In the genomic region with DNA sequence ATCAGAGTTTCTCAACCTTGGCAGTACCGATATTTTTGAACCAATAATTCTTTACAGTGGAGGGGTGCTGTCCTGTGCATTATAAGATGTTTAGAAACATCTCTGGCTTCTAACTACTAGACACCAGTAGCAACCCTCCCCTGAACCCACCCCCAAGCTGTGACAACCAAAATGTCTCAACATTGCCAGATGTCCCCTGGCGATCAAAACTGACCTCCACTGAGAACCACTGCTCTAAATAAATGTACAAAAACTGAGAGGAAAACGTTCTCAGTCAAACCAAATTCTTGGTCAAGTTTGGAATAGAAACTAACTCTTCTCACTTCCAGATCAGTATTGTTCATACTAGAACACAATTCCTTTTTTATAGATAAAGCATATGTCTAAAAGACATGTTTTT, we compare ENCODE assay signal across 29 cellular contexts. TPM values are rescaled to one million over a fixed set of nuclear protein-coding genes. Genes with fewer than 3 reads are reported as not detected.
DNase-seq lines count a peak whose midpoint lies in the region; ATAC-seq and TF ChIP-seq lines count a peak whose summit lies in the region.
"Had no signal": no experiment of that assay in that cellular context is flagged by ENCODE, and none has a peak within 500 bp of the region (broad histone marks: within the 10 kb centered on the region; RNA-seq: fewer than 3 reads in every experiment).

No MANE protein-coding gene starts in this region.

- H2BK120ac ChIP-seq in IMR-90 (ENCODE audit: low read depth, low read length), result no peak overlapping the region

- H3K4me1 Mint-ChIP-seq in activated naive CD4-positive, alpha-beta T cell treated with anti-CD3 and anti-CD28 coated beads, Interleukin-2, amount 50 U/mL, for 24 hours, result peaks cover 37% of the 10 kb centered on the region
- peaks cover 65% of the 10 kb centered on the region for H3K4me1 Mint-ChIP-seq in activated naive CD4-positive, alpha-beta T cell treated with anti-CD3 and anti-CD28 coated beads for 36 hours (ENCODE audit: low read depth)
- H3K4me1 Mint-ChIP-seq: B cell had no signal

- H3K27ac Mint-ChIP-seq in activated naive CD4-positive, alpha-beta T cell treated with anti-CD3 and anti-CD28 coated beads, Interleukin-2, amount 50 U/mL, for 24 hours, result peak overlapping the region; percentile 21
- no peak overlapping the region for H3K27ac Mint-ChIP-seq in activated naive CD4-positive, alpha-beta T cell treated with anti-CD3 and anti-CD28 coated beads for 36 hours
- H3K27ac Mint-ChIP-seq: B cell had no signal

- H3F3A ChIP-seq in SK-N-SH (replicated peaks; ENCODE audit: insufficient read depth), result no peaks in the 10 kb centered on the region

- H3K36me3 ChIP-seq in IMR-90 (ENCODE audit: control insufficient read depth, insufficient read depth, low read length) (peaks cover 31% of the 10 kb centered on the region), SK-N-SH (replicated peaks in 1 of 2; ENCODE audit: control insufficient read depth in 1 of 2, insufficient read depth in 2 of 2, low read length in 1 of 2) (peaks cover 72 to 86% of the 10 kb centered on the region in 2 experiments), psoas muscle (ENCODE audit: insufficient read depth in 1 of 2, low read depth in 1 of 2) (peaks cover 5 to 99% of the 10 kb centered on the region in 2 donors)

- 0 out of 2 replicates have a peak overlapping the region, but pooled peaks have one; percentile 3 for H3K56ac ChIP-seq in IMR-90 (ENCODE audit: extremely low read depth, insufficient read depth, low read length)

- TF ChIP-seq RAD21 in IMR-90 (IDR thresholded peaks at IDR 0.05; ENCODE audit: low read length) (no peak), SK-N-SH (IDR thresholded peaks at IDR 0.05; ENCODE audit: low read length) (no peak)

- peaks cover 27% of the 10 kb centered on the region for H3K36me3 Mint-ChIP-seq in activated naive CD4-positive, alpha-beta T cell treated with anti-CD3 and anti-CD28 coated beads, Interleukin-2, amount 50 U/mL, for 24 hours
- peaks cover 44% of the 10 kb centered on the region for H3K36me3 Mint-ChIP-seq in activated naive CD4-positive, alpha-beta T cell treated with anti-CD3 and anti-CD28 coated beads for 36 hours (ENCODE audit: low read depth)

- TF ChIP-seq POLR2A in IMR-90 (IDR thresholded peaks at IDR 0.05; ENCODE audit: low read depth, low read length), result no peak

- dilution Hi-C loops in IMR-90 (cut with HindIII; ENCODE audit: low sequenced_read_pairs, unreplicated experiment), result no loop called here

- H3K23ac ChIP-seq in IMR-90 (ENCODE audit: low read depth, low read length), result no peak overlapping the region

- no peak overlapping the region for H2AK9ac ChIP-seq in IMR-90 (replicated peaks; ENCODE audit: low read depth, low read length, poor library complexity)

- H3K4me3 Mint-ChIP-seq in activated naive CD4-positive, alpha-beta T cell treated with anti-CD3 and anti-CD28 coated beads, Interleukin-2, amount 50 U/mL, for 24 hours, result no peak overlapping the region
- no peak overlapping the region for H3K4me3 Mint-ChIP-seq in activated naive CD4-positive, alpha-beta T cell treated with anti-CD3 and anti-CD28 coated beads for 36 hours
- H3K4me3 Mint-ChIP-seq: B cell; CD8-positive, alpha-beta memory T cell had no signal

- no peak overlapping the region for H3K14ac ChIP-seq in IMR-90 (replicated peaks; ENCODE audit: low read depth, low read length)

- no peaks in the 10 kb centered on the region for H3K27me3 Mint-ChIP-seq in activated naive CD4-positive, alpha-beta T cell treated with anti-CD3 and anti-CD28 coated beads, Interleukin-2, amount 50 U/mL, for 24 hours
- no peaks in the 10 kb centered on the region for H3K27me3 Mint-ChIP-seq in activated naive CD4-positive, alpha-beta T cell treated with anti-CD3 and anti-CD28 coated beads for 36 hours (ENCODE audit: low read depth)
- H3K27me3 Mint-ChIP-seq: B cell; CD8-positive, alpha-beta memory T cell had no signal

- no peaks in the 10 kb centered on the region for H3K27me3 ChIP-seq in IMR-90 (ENCODE audit: control insufficient read depth, insufficient read depth, low read length)
- H3K27me3 ChIP-seq in SK-N-SH (ENCODE audit: insufficient read depth), result no peaks in the 10 kb centered on the region
- H3K27me3 ChIP-seq in psoas muscle (ENCODE audit: insufficient read depth in 3 of 3, low read length in 2 of 3), result no peaks in the 10 kb centered on the region

- H4K5ac ChIP-seq in IMR-90 (ENCODE audit: low read depth, low read length), result no peak overlapping the region

- no peak overlapping the region for H2BK15ac ChIP-seq in IMR-90 (ENCODE audit: low read depth, low read length)

- H3K4me2 ChIP-seq in IMR-90 (ENCODE audit: low read depth, low read length) (no peak overlapping the region), SK-N-SH (no peak overlapping the region)

- H3K79me1 ChIP-seq in IMR-90 (ENCODE audit: low read depth in 1 of 2, low read length in 2 of 2), result peaks cover 2 to 9% of the 10 kb centered on the region in 2 experiments; a peak in 2 of 4 replicates

- H4K91ac ChIP-seq in IMR-90 (ENCODE audit: insufficient read depth, low read depth, low read length), result no peak overlapping the region

- no peak overlapping the region for H2BK5ac ChIP-seq in IMR-90 (ENCODE audit: low read depth, low read length, poor library complexity, severe bottlenecking)

- CTCF ChIA-PET in activated naive CD4-positive, alpha-beta T cell treated with anti-CD3 and anti-CD28 coated beads for 36 hours (lab: Charles Lee), result no interaction called here
- CTCF ChIA-PET in IMR-90 (lab: Yijun Ruan, JAX) (no interaction called here), SK-N-SH (lab: Yijun Ruan, JAX) (interaction anchor here (0.7 kb wide), 1 partner anchor 294 kb away, joined by 3 read pairs; no protein-coding TSS in a partner anchor)

- H4K8ac ChIP-seq in IMR-90 (ENCODE audit: low read depth in 2 of 2, low read length in 2 of 2), result no peak overlapping the region

- H3K27ac ChIP-seq in IMR-90 (ENCODE audit: insufficient read depth, low read length), result no peak overlapping the region
- no peak overlapping the region for H3K27ac ChIP-seq in SK-N-SH (ENCODE audit: low read depth in 2 of 2, low read length in 1 of 2)
- H3K27ac ChIP-seq in psoas muscle, result no peak overlapping the region
- H3K27ac ChIP-seq: 22Rv1, C4-2B had no signal

- H3K9me3 ChIP-seq in IMR-90 (ENCODE audit: control insufficient read depth, insufficient read depth, low read length) (no peaks in the 10 kb centered on the region), SK-N-SH (no peaks in the 10 kb centered on the region), psoas muscle (no peaks in the 10 kb centered on the region)

- no peak overlapping the region for H3K18ac ChIP-seq in IMR-90 (ENCODE audit: low read depth, low read length)

- intact Hi-C loops in activated naive CD4-positive, alpha-beta T cell treated with anti-CD3 and anti-CD28 coated beads for 36 hours (cut with micrococcal nuclease), result loop anchor here (2.0 to 5.0 kb wide), 2 partner anchors 18 to 161 kb away; no protein-coding TSS in a partner anchor
- intact Hi-C loops in IMR-90 (cut with micrococcal nuclease), result loop anchor here (5.0 to 10.0 kb wide), 2 partner anchors 104 to 232 kb away; partner anchors contain the start of gene LRRC31
- intact Hi-C loops in psoas muscle (cut with DNase I), result loop anchor here (5.0 kb wide), 2 partner anchors 119 to 309 kb away; no protein-coding TSS in a partner anchor

- no TSS peak for BruUV-seq in IMR-90 (replicated peaks; lab: Mats Ljungman, UMichigan)

- DNase-seq in activated naive CD4-positive, alpha-beta T cell treated with anti-CD3 and anti-CD28 coated beads for 36 hours, result no peak
- DNase-seq in IMR-90 (no peak), SK-N-SH (no peak), occipital lobe (lab: John Stamatoyannopoulos, UW) (no peak), psoas muscle (no peak), kidney glomerular epithelial cell (lab: John Stamatoyannopoulos, UW) (no peak)
- DNase-seq: CD8-positive, alpha-beta memory T cell; DMS 273 treated with DMSO at 0.1 percent for 48 hours; DMS79; EL; GDM1; Kasumi-1; MV-4-11; NCI-H1105; NCI-H146; NCI-H1930; NCI-H2107; NCI-H524; NCI-H748 treated with DMSO at 0.1 percent for 48 hours; PC-3 had no signal

- H4K20me1 ChIP-seq in IMR-90 (ENCODE audit: insufficient read depth, low read length) (no peaks in the 10 kb centered on the region), SK-N-SH (ENCODE audit: insufficient read depth) (no peaks in the 10 kb centered on the region)

- no peak overlapping the region for H3K9ac ChIP-seq in IMR-90 (ENCODE audit: low read depth, low read length)
- H3K9ac ChIP-seq in SK-N-SH, result no peak overlapping the region

- no peaks in the 10 kb centered on the region for H3K9me1 ChIP-seq in IMR-90 (ENCODE audit: insufficient read depth, low read length)

- no peaks in the 10 kb centered on the region for H3K9me2 ChIP-seq in SK-N-SH

- no peak for TF ChIP-seq CTCF in IMR-90 (conservative IDR thresholded peaks at IDR 0.05; ENCODE audit: low read depth, low read length)
- no peak for TF ChIP-seq CTCF in SK-N-SH (IDR thresholded peaks at IDR 0.05)
- TF ChIP-seq CTCF in psoas muscle (IDR thresholded peaks at IDR 0.05), result no peak

- H3K79me2 ChIP-seq in SK-N-SH (ENCODE audit: insufficient read depth), result no peaks in the 10 kb centered on the region

- ATAC-seq in GM19395 (IDR thresholded peaks at IDR 0.05; ENCODE audit: unreplicated experiment) (peak; percentile 57), IMR-90 (ENCODE audit: low read depth) (no peak), psoas muscle (no peak)
- ATAC-seq: HCT116, HepG2, K562, PC-3, SK-N-SH treated with all-trans-retinoic acid at 6 μM for 48 hours had no signal

- WGBS in IMR-90 (ENCODE audit: extremely low coverage in 2 of 2, insufficient read length in 1 of 2), 2 experiments, result no CpG with 5 or more reads among the region's 3 CpGs
- 89% methylated on average over 3 of the region's 3 CpGs for WGBS in SK-N-SH (ENCODE audit: low lambda C conversion rate)
- 76 to 90% (median 83%) methylated on average over 3 of the region's 3 CpGs for WGBS in psoas muscle, 3 donors

- in situ Hi-C loops in IMR-90 (cut with MboI; ENCODE audit: low sequenced_read_pairs), result no loop called here

- H3K9me3 Mint-ChIP-seq in activated naive CD4-positive, alpha-beta T cell treated with anti-CD3 and anti-CD28 coated beads, Interleukin-2, amount 50 U/mL, for 24 hours, result no peaks in the 10 kb centered on the region
- H3K9me3 Mint-ChIP-seq in activated naive CD4-positive, alpha-beta T cell treated with anti-CD3 and anti-CD28 coated beads for 36 hours, result no peaks in the 10 kb centered on the region
- H3K9me3 Mint-ChIP-seq: CD8-positive, alpha-beta memory T cell had no signal

- no peak overlapping the region for H2BK20ac ChIP-seq in IMR-90 (ENCODE audit: low read depth, low read length)

- TF ChIP-seq EP300 in SK-N-SH (IDR thresholded peaks at IDR 0.05; ENCODE audit: borderline replicate concordance in 1 of 2, low read depth in 1 of 2, low read length in 1 of 2), result no peak

- no peak overlapping the region for H2AK5ac ChIP-seq in IMR-90 (ENCODE audit: low read depth, low read length)

- H3K4me3 ChIP-seq in IMR-90 (ENCODE audit: insufficient read depth, low read depth, low read length), result no peak overlapping the region
- H3K4me3 ChIP-seq in SK-N-SH (ENCODE audit: low read depth in 2 of 2, low read length in 1 of 2), result no peak overlapping the region
- H3K4me3 ChIP-seq in psoas muscle, result no peak overlapping the region
- H3K4me3 ChIP-seq: K562 had no signal

- POLR2A ChIA-PET in IMR-90 (lab: Charles Lee; ENCODE audit: unreplicated experiment) (no interaction called here), SK-N-SH (lab: Yijun Ruan, JAX) (no interaction called here)

- H3K4ac ChIP-seq in IMR-90 (ENCODE audit: low read depth, low read length), result no peak overlapping the region

- H3K4me1 ChIP-seq in IMR-90 (ENCODE audit: control insufficient read depth, insufficient read depth, low read length) (no peaks in the 10 kb centered on the region), SK-N-SH (ENCODE audit: control insufficient read depth in 1 of 2, insufficient read depth in 2 of 2, low read depth in 1 of 2, low read length in 1 of 2) (no peaks in the 10 kb centered on the region), psoas muscle (no peaks in the 10 kb centered on the region)

- H2AFZ ChIP-seq in IMR-90 (replicated peaks; ENCODE audit: low read length, poor library complexity) (no peak overlapping the region), SK-N-SH (ENCODE audit: low read depth) (no peak overlapping the region)

RNA-seq across cellular contexts. Expression of gene GPR160, which starts 58.5 kb away (rescaled TPM):
- total RNA-seq in activated naive CD4-positive, alpha-beta T cell treated with anti-CD3 and anti-CD28 coated beads for 36 hours, result 10 to 100 TPM; 10.3 TPM
- total RNA-seq in IMR-90 (2012; rRNA removed) (0.18 and 0.28 TPM in 2 replicates), occipital lobe (2.5 TPM), psoas muscle (1 to 10 TPM in 1 of 4 donors, under 1 TPM in 3; 0.42 to 1.1 (median 0.87) TPM)
- polyA plus RNA-seq in IMR-90 (2012; rRNA removed) (0.09 TPM in 2 replicates), SK-N-SH (2012; rRNA removed) (0.31 and 0.41 TPM in 2 replicates), psoas muscle (1 to 10 TPM in 1 of 3 donors, under 1 TPM in 2; 0.52 to 1.2 (median 0.64) TPM)
- polyA plus RNA-seq in IMR-90 (2012; cell fraction: cytosol; rRNA removed), result 0.02 and 0.05 TPM in 2 replicates
- polyA plus RNA-seq in IMR-90 (2012; cell fraction: nucleus; rRNA removed; ENCODE audit: low replicate concordance), result 0.03 TPM in 1 of 2 replicates, not detected in the other
- polyA plus RNA-seq in SK-N-SH (2012; cell fraction: cytosol; rRNA removed), result 0.73 and 0.84 TPM in 2 replicates
- polyA plus RNA-seq in SK-N-SH (2012; cell fraction: nucleus; rRNA removed), result 0.12 and 0.17 TPM in 2 replicates
